ENCODE assay signal across 5 cellular contexts in genomic region chr6:39004801-39005200, GRCh38. TPM values are rescaled to one million over a fixed set of nuclear protein-coding genes. Genes with fewer than 3 reads are reported as not detected.
"Had no signal": no experiment of that assay in that cellular context is flagged by ENCODE, and none has a peak within 500 bp of the region (broad histone marks: within the 10 kb centered on the region; RNA-seq: fewer than 3 reads in every experiment).

No MANE protein-coding gene starts in this region.

- H2AFZ ChIP-seq: GM23338 had no signal

- DNase-seq: H9, HCEC 1CT, IMR-90 had no signal

- H3K4me2 ChIP-seq: GM23338 had no signal

- ATAC-seq: GM23338 had no signal

- H3K4me3 ChIP-seq: GM23338 had no signal

RNA-seq across cellular contexts. Expression of gene GLP1R, which starts 43.8 kb away (rescaled TPM):
- total RNA-seq: HT-29, IMR-90 had no signal
- polyA plus RNA-seq: IMR-90 had no signal
